ENCODE assay signal across 7 cellular contexts in the genomic region with DNA sequence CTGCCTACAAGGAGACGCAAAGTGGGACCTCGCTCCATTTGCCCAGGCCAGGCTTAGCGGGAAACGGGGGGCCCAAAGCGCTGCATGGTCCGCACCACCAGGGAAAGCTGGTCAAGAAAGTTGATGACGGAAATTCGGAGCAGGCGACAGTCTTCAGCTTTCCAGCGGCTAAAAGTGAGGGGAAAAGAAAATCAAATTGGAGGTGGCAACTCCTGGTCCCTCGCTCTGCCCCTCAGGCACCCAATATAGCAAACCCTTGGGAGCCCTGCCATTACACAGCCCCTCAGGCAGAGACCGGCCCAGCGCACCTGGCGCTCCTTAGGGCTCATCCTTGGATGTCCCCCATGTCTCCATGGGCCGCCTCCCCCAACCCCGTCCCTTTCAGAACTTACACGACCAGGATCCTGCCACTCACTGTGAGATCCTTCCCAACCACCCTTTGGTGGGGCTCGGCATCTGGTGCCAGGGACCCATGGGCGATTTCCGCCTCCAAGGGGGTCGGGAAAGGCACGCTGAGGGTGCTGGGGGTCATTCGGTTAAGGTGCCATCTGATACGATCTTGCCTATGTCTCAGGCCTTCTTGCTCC. TPM values are rescaled to one million over a fixed set of nuclear protein-coding genes. Genes with fewer than 3 reads are reported as not detected.
DNase-seq lines count a peak whose midpoint lies in the region; ATAC-seq and TF ChIP-seq lines count a peak whose summit lies in the region.

No MANE protein-coding gene starts in this region.

- H3K27me3 Mint-ChIP-seq in HFFc6 (ENCODE audit: insufficient read depth) (peaks cover 2% of the 10 kb centered on the region), activated B cell treated with CpG ODN at 0.5 μM for 24 hours (no peaks in the 10 kb centered on the region)
- no peaks in the 10 kb centered on the region for H3K27me3 Mint-ChIP-seq in stimulated activated memory B cell treated with anti-CD40 and anti-IgM and Interleukin-4, amounts not matched to agents 10 μg/mL and 1 μg/mL and 100 μg/mL, for 72 hours

- DNase-seq in HFFc6 (no peak), activated B cell treated with CpG ODN at 0.5 μM for 24 hours (no peak), iPS DF 6.9 (ENCODE audit: low read depth, low spot score) (no peak), GM20000 (ENCODE audit: low spot score) (no peak), germinal center (ENCODE audit: low spot score) (no peak)

- no peaks in the 10 kb centered on the region for H3K9me3 Mint-ChIP-seq in HFFc6
- H3K9me3 Mint-ChIP-seq in activated B cell treated with CpG ODN at 0.5 μM for 24 hours: no peaks in the 10 kb centered on the region
- no peaks in the 10 kb centered on the region for H3K9me3 Mint-ChIP-seq in stimulated activated memory B cell treated with anti-CD40 and anti-IgM and Interleukin-4, amounts not matched to agents 10 μg/mL and 1 μg/mL and 100 μg/mL, for 72 hours

- ATAC-seq in activated B cell treated with CpG ODN at 0.5 μM for 24 hours (ENCODE audit: low read depth) (no peak), HG03139 (IDR thresholded peaks at IDR 0.05; ENCODE audit: unreplicated experiment) (no peak)
- ATAC-seq in stimulated activated memory B cell treated with anti-CD40 and anti-IgM and Interleukin-4, amounts not matched to agents 10 μg/mL and 1 μg/mL and 100 μg/mL, for 72 hours: no peak

- H3K9me3 ChIP-seq in iPS DF 6.9 (ENCODE audit: control insufficient read depth, insufficient read depth, low read length): no peaks in the 10 kb centered on the region

- POLR2A ChIA-PET in activated B cell treated with CpG ODN at 0.5 μM for 24 hours (lab: Charles Lee): interaction anchor here (0.8 to 1.8 kb wide), 11 partner anchors 10 to 507 kb away, joined by 3 to 12 read pairs (median 3); partner anchors contain the start of genes HCFC1, PLXNA3, RPL10 and SLC10A3

- peaks cover 6% of the 10 kb centered on the region; the same call in 1 of the 2 replicates for H3K36me3 Mint-ChIP-seq in HFFc6 (ENCODE audit: low read depth)
- H3K36me3 Mint-ChIP-seq in activated B cell treated with CpG ODN at 0.5 μM for 24 hours (ENCODE audit: low read depth): peaks cover 8% of the 10 kb centered on the region
- H3K36me3 Mint-ChIP-seq in stimulated activated memory B cell treated with anti-CD40 and anti-IgM and Interleukin-4, amounts not matched to agents 10 μg/mL and 1 μg/mL and 100 μg/mL, for 72 hours: peaks cover 15% of the 10 kb centered on the region

- H3K27ac Mint-ChIP-seq in HFFc6: peak overlapping the region; percentile 45
- H3K27ac Mint-ChIP-seq in activated B cell treated with CpG ODN at 0.5 μM for 24 hours: peak overlapping the region; percentile 59
- peak overlapping the region; percentile 95 for H3K27ac Mint-ChIP-seq in stimulated activated memory B cell treated with anti-CD40 and anti-IgM and Interleukin-4, amounts not matched to agents 10 μg/mL and 1 μg/mL and 100 μg/mL, for 72 hours

- intact Hi-C loops in activated B cell treated with CpG ODN at 0.5 μM for 24 hours (cut with micrococcal nuclease): loop anchor here (1.0 to 5.0 kb wide), 4 partner anchors 21 to 81 kb away; partner anchors contain the start of genes FAM3A, GDI1 and RPL10

- no peaks in the 10 kb centered on the region for H3K4me1 ChIP-seq in iPS DF 6.9 (ENCODE audit: control insufficient read depth, insufficient read depth, low read length)

- peak overlapping the region; percentile 78; the same call in 1 of the 2 replicates for H3K4me3 ChIP-seq in iPS DF 6.9 (ENCODE audit: low read length)

- WGBS in iPS DF 6.9 (ENCODE audit: insufficient coverage, insufficient read length): no CpG with 5 or more reads among the region's 24 CpGs

- TF ChIP-seq CTCF in HFFc6 (IDR thresholded peaks at IDR 0.05) (no peak), activated B cell treated with CpG ODN at 0.5 μM for 24 hours (IDR thresholded peaks at IDR 0.05) (no peak), GM20000 (IDR thresholded peaks at IDR 0.05; ENCODE audit: extremely low read depth, missing control alignments) (no peak)

- H3K4me1 Mint-ChIP-seq in HFFc6 (ENCODE audit: low read depth) (no peaks in the 10 kb centered on the region), activated B cell treated with CpG ODN at 0.5 μM for 24 hours (peaks cover 22% of the 10 kb centered on the region)
- peaks cover 22% of the 10 kb centered on the region for H3K4me1 Mint-ChIP-seq in stimulated activated memory B cell treated with anti-CD40 and anti-IgM and Interleukin-4, amounts not matched to agents 10 μg/mL and 1 μg/mL and 100 μg/mL, for 72 hours

- CTCF ChIA-PET in activated B cell treated with CpG ODN at 0.5 μM for 24 hours (lab: Charles Lee): interaction anchor here (0.9 kb wide), 1 partner anchor 79 kb away, joined by 3 read pairs; no protein-coding TSS in a partner anchor

- H3K27ac ChIP-seq in iPS DF 6.9 (ENCODE audit: low read length): no peak overlapping the region

- H3K36me3 ChIP-seq in iPS DF 6.9 (ENCODE audit: control insufficient read depth, insufficient read depth, low read length): no peaks in the 10 kb centered on the region

- H3K4me3 Mint-ChIP-seq in HFFc6 (peak overlapping the region; percentile 84), activated B cell treated with CpG ODN at 0.5 μM for 24 hours (peak overlapping the region; percentile 80)
- H3K4me3 Mint-ChIP-seq in stimulated activated memory B cell treated with anti-CD40 and anti-IgM and Interleukin-4, amounts not matched to agents 10 μg/mL and 1 μg/mL and 100 μg/mL, for 72 hours: peak overlapping the region; percentile 85

- no peaks in the 10 kb centered on the region for H3K27me3 ChIP-seq in iPS DF 6.9 (ENCODE audit: control insufficient read depth, insufficient read depth, low read length)

RNA-seq across cellular contexts. Expression of gene LAGE3, which starts 1.1 kb away (rescaled TPM):
- 10 to 100 TPM; 13.8 to 18.3 (median 17.4) TPM for total RNA-seq in HFFc6 (2021; fragmentation: NEBNext Ultra II Directional; extraction: Animal tissue kit (Norgen Biotek cat#: 25700))
- total RNA-seq in activated B cell treated with CpG ODN at 0.5 μM for 24 hours: 16.6 and 18.9 TPM in 2 replicates

RNA-seq across cellular contexts. Expression of gene UBL4A, which starts 8.4 kb away (rescaled TPM):
- 10 to 100 TPM; 26.7 to 31.6 (median 29.7) TPM for total RNA-seq in HFFc6 (2021; fragmentation: NEBNext Ultra II Directional; extraction: Animal tissue kit (Norgen Biotek cat#: 25700))
- total RNA-seq in activated B cell treated with CpG ODN at 0.5 μM for 24 hours: 20.4 and 20.9 TPM in 2 replicates

RNA-seq across cellular contexts. Expression of gene SLC10A3, which starts 12.4 kb away (rescaled TPM):
- 10 to 100 TPM; 34.6 to 46.5 (median 37.7) TPM for total RNA-seq in HFFc6 (2021; fragmentation: NEBNext Ultra II Directional; extraction: Animal tissue kit (Norgen Biotek cat#: 25700))
- 13.4 and 17.1 TPM in 2 replicates for total RNA-seq in activated B cell treated with CpG ODN at 0.5 μM for 24 hours

RNA-seq across cellular contexts. Expression of gene PLXNA3, which starts 19.9 kb away (rescaled TPM):
- 10 to 100 TPM; 66.2 to 98.7 (median 79.8) TPM for total RNA-seq in HFFc6 (2021; fragmentation: NEBNext Ultra II Directional; extraction: Animal tissue kit (Norgen Biotek cat#: 25700))
- total RNA-seq in activated B cell treated with CpG ODN at 0.5 μM for 24 hours: 58.9 and 69.5 TPM in 2 replicates

RNA-seq across cellular contexts. Expression of gene FAM50A, which starts 34.0 kb away (rescaled TPM):
- total RNA-seq in HFFc6 (2021; fragmentation: NEBNext Ultra II Directional; extraction: Animal tissue kit (Norgen Biotek cat#: 25700)): 100 to 1,000 TPM in 1 of 6 experiments, 10 to 100 TPM in 5; 77.3 to 103 (median 86.9) TPM
- total RNA-seq in activated B cell treated with CpG ODN at 0.5 μM for 24 hours: 52.5 and 56.0 TPM in 2 replicates

Comparison
In these comparisons a context has a peak if more than half of its experiments do, and no peak if none do; other contexts are left out.
1. H3K27ac Mint-ChIP-seq: peak in every context shown above with its lines; median percentile 95 in stimulated activated memory B cell treated with anti-CD40 and anti-IgM and Interleukin-4, amounts not matched to agents 10 μg/mL and 1 μg/mL and 100 μg/mL, for 72 hours; 59 in activated B cell treated with CpG ODN at 0.5 μM for 24 hours; 45 in HFFc6.